In the genomic region with DNA sequence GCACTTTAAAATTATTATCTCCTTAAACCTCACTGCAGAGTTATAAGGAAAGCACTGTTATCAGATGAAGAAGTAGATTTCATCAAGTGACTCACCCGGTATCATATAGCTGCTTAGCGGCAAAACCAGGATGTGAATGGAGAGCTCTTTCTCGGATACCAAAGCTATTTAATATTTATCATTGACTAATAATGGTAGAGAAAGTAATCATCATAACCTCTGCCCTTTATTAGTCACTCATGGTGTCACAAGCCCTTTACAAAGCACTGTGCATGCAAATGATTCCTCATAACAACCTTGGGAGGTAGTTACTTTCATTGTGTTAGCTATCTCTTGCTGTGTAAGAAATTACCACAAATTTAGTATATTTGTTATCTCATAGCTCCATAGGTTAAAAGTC, we compare ENCODE assay signal across 16 cellular contexts.
DNase-seq lines count a peak whose midpoint lies in the region; ATAC-seq and TF ChIP-seq lines count a peak whose summit lies in the region.
"Had no signal": no experiment of that assay in that cellular context is flagged by ENCODE, and none has a peak within 500 bp of the region (broad histone marks: within the 10 kb centered on the region; RNA-seq: fewer than 3 reads in every experiment).

No MANE protein-coding gene starts in this region.

- no peaks in the 10 kb centered on the region for H3K9me3 Mint-ChIP-seq in activated naive CD4-positive, alpha-beta T cell treated with anti-CD3 and anti-CD28 coated beads, Interleukin-2, amount 50 U/mL, for 72 hours
- H3K9me3 Mint-ChIP-seq: central memory CD8-positive, alpha-beta T cell; neural progenitor cell had no signal

- no peak overlapping the region for H3K4me3 ChIP-seq in RWPE2 (ENCODE audit: severe bottlenecking)
- H3K4me3 ChIP-seq: gastroesophageal sphincter, neural progenitor cell had no signal

- H3K4me1 ChIP-seq in RWPE2 (ENCODE audit: insufficient read depth, poor library complexity, severe bottlenecking) = peaks cover 17% of the 10 kb centered on the region
- H3K4me1 ChIP-seq: Caco-2, gastroesophageal sphincter had no signal

- H3K27ac Mint-ChIP-seq in activated naive CD4-positive, alpha-beta T cell treated with anti-CD3 and anti-CD28 coated beads, Interleukin-2, amount 50 U/mL, for 72 hours = no peak overlapping the region
- H3K27ac Mint-ChIP-seq: neural progenitor cell had no signal

- no peaks in the 10 kb centered on the region for H3K36me3 ChIP-seq in RWPE2 (ENCODE audit: low read depth)
- H3K36me3 ChIP-seq: gastroesophageal sphincter, neural progenitor cell had no signal

- no peaks in the 10 kb centered on the region for H3K9me3 ChIP-seq in RWPE2 (ENCODE audit: severe bottlenecking)
- H3K9me3 ChIP-seq: Caco-2, gastroesophageal sphincter, SK-N-SH had no signal

- H3K27ac ChIP-seq in RWPE2 (ENCODE audit: poor library complexity, severe bottlenecking) = peak overlapping the region; percentile 6
- H3K27ac ChIP-seq: gastroesophageal sphincter, neural progenitor cell had no signal

- no peak for TF ChIP-seq CTCF in RWPE2 (IDR thresholded peaks at IDR 0.05; ENCODE audit: poor library complexity, severe bottlenecking)

- no peak for DNase-seq in activated naive CD4-positive, alpha-beta T cell treated with anti-CD3 and anti-CD28 coated beads, Interleukin-2, amount 50 U/mL, for 72 hours (ENCODE audit: low spot score in 2 of 2)
- no peak for DNase-seq in activated naive CD4-positive, alpha-beta T cell (lab: John Stamatoyannopoulos, UW)
- no peak for DNase-seq in RWPE2 (ENCODE audit: low spot score)
- no peak for DNase-seq in stimulated activated naive CD8-positive, alpha-beta T cell treated with anti-CD3 and anti-CD28 coated beads, Interleukin-15, Interleukin-2, amounts not matched to agents 100 U/mL and 50 U/mL, for 24 hours
- no peak for DNase-seq in GM19240 (ENCODE audit: insufficient read length, low spot score)
- no peak for DNase-seq in HPDE6-E6E7 (ENCODE audit: extremely low spot score)
- DNase-seq: Caco-2; GF-D8; NCI-H446; SK-N-SH; stimulated activated naive CD4-positive, alpha-beta T cell treated with Interleukin-2 at 50 U/mL for 16 hours had no signal

- no peaks in the 10 kb centered on the region for H3K27me3 ChIP-seq in RWPE2 (ENCODE audit: insufficient read depth, poor library complexity, severe bottlenecking)
- H3K27me3 ChIP-seq: gastroesophageal sphincter, neural progenitor cell had no signal

- no peaks in the 10 kb centered on the region for H3K36me3 Mint-ChIP-seq in activated naive CD4-positive, alpha-beta T cell treated with anti-CD3 and anti-CD28 coated beads, Interleukin-2, amount 50 U/mL, for 72 hours

- ATAC-seq in activated naive CD4-positive, alpha-beta T cell treated with anti-CD3 and anti-CD28 coated beads, Interleukin-2, amount 50 U/mL, for 72 hours = peak; percentile 76 to 84
- ATAC-seq in HG02759 (IDR thresholded peaks at IDR 0.05; ENCODE audit: unreplicated experiment) = peak; percentile 74
- peak; percentile 66 for ATAC-seq in RWPE2 (ENCODE audit: low read depth)
- ATAC-seq in stimulated activated naive CD8-positive, alpha-beta T cell treated with anti-CD3 and anti-CD28 coated beads, Interleukin-15, Interleukin-2, amounts not matched to agents 100 U/mL and 50 U/mL, for 24 hours = peak; percentile 75
- ATAC-seq in HG03095 (IDR thresholded peaks at IDR 0.05; ENCODE audit: unreplicated experiment) = no peak
- ATAC-seq: gastroesophageal sphincter had no signal
